8 cellular contexts compared by ENCODE assay signal in the genomic region with DNA sequence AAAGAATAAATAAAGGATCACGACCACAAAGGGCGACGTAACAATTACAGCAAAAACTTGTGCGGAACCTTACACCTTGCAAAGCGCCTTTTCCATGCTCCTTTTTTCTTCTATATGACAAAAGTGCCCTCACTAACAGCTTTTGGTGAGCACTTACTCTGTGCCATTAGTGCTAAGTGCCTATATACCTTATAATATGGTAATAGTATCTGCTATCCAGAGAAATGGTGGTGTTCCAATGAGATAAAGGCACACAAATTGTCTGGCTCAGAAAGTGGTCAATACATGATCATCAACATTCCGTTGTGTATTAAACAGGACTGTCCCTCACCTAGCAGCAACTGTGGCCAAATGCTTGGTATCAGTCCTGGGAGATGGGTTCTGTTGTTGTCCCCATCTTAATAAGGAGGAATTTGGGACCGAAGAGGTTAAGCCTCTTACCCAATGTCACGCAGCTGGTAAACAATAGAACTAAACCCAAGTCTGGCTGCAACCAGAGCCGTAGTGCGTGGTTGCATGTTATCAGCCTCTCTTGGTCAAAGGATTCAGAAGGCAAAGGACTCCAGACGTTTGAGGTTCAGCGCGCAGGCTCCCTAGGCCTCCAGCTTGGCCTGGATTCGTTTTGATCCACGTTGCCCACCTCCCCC. TPM values are rescaled to one million over a fixed set of nuclear protein-coding genes. Genes with fewer than 3 reads are reported as not detected.
DNase-seq lines count a peak whose midpoint lies in the region; ATAC-seq and TF ChIP-seq lines count a peak whose summit lies in the region.

No MANE protein-coding gene starts in this region.

- no peak for DNase-seq in SK-N-SH
- no peak for DNase-seq in effector memory CD4-positive, alpha-beta T cell
- DNase-seq in stimulated activated naive B cell treated with anti-CD40 and anti-IgM and Interleukin-4, amounts not matched to agents 10 μg/mL and 1 μg/mL and 100 μg/mL, for 72 hours = no peak
- no peak for DNase-seq in SIG-M5 (lab: John Stamatoyannopoulos, UW)
- no peak for DNase-seq in HCEC 1CT

- no peaks in the 10 kb centered on the region for H4K20me1 ChIP-seq in SK-N-SH (ENCODE audit: insufficient read depth)

- peak overlapping the region; percentile 82 to 87 for H3K4me3 Mint-ChIP-seq in stimulated activated naive B cell treated with anti-CD40 and anti-IgM and Interleukin-4, amounts not matched to agents 10 μg/mL and 1 μg/mL and 100 μg/mL, for 72 hours

- CTCF ChIA-PET in SK-N-SH (lab: Yijun Ruan, JAX) = interaction anchor here (0.7 to 10.7 kb wide), 49 partner anchors 9 to 332 kb away, joined by 3 to 226 read pairs (median 8); a partner anchor contains a TSS

- peaks cover 8 to 11% of the 10 kb centered on the region in 2 donors for H3K4me1 Mint-ChIP-seq in stimulated activated naive B cell treated with anti-CD40 and anti-IgM and Interleukin-4, amounts not matched to agents 10 μg/mL and 1 μg/mL and 100 μg/mL, for 72 hours

- H3K9ac ChIP-seq in SK-N-SH = no peak overlapping the region
- 0 out of 2 replicates have a peak overlapping the region, but pooled peaks have one; percentile 11 for H3K9ac ChIP-seq in HUES64 (ENCODE audit: low read depth, low read length)

- peaks cover 2% of the 10 kb centered on the region for H3F3A ChIP-seq in SK-N-SH (replicated peaks; ENCODE audit: insufficient read depth)

- no peak for TF ChIP-seq RAD21 in SK-N-SH (IDR thresholded peaks at IDR 0.05; ENCODE audit: low read length)

- peak overlapping the region; percentile 88 for H3K27ac Mint-ChIP-seq in stimulated activated naive B cell treated with anti-CD40 and anti-IgM and Interleukin-4, amounts not matched to agents 10 μg/mL and 1 μg/mL and 100 μg/mL, for 72 hours

- peaks cover 5 to 11% of the 10 kb centered on the region in 2 experiments; a peak in 1 of 4 replicates for H3K4me1 ChIP-seq in SK-N-SH (ENCODE audit: control insufficient read depth in 1 of 2, insufficient read depth in 2 of 2, low read depth in 1 of 2, low read length in 1 of 2)
- H3K4me1 ChIP-seq in HUES64 (ENCODE audit: insufficient read depth, low read length) = peaks cover 3% of the 10 kb centered on the region
- peaks cover 12% of the 10 kb centered on the region for H3K4me1 ChIP-seq in effector memory CD4-positive, alpha-beta T cell (ENCODE audit: control insufficient read depth, insufficient read depth, low read length, poor library complexity, severe bottlenecking)

- no peaks in the 10 kb centered on the region for H3K27me3 Mint-ChIP-seq in stimulated activated naive B cell treated with anti-CD40 and anti-IgM and Interleukin-4, amounts not matched to agents 10 μg/mL and 1 μg/mL and 100 μg/mL, for 72 hours

- H3K27ac ChIP-seq in SK-N-SH (ENCODE audit: low read depth in 2 of 2, low read length in 1 of 2) = peak overlapping the region in 1 of 2 experiments; percentile 40; a peak in 1 of 4 replicates
- H3K27ac ChIP-seq in HUES64 (ENCODE audit: low read depth, low read length) = no peak overlapping the region
- H3K27ac ChIP-seq in effector memory CD4-positive, alpha-beta T cell (ENCODE audit: insufficient read depth, low read length, poor library complexity, severe bottlenecking) = peak overlapping the region; percentile 86

- no peak overlapping the region for H2AFZ ChIP-seq in SK-N-SH (ENCODE audit: low read depth)

- no peak for TF ChIP-seq EP300 in SK-N-SH (IDR thresholded peaks at IDR 0.05; ENCODE audit: borderline replicate concordance in 1 of 2, low read depth in 1 of 2, low read length in 1 of 2)

- no peak overlapping the region for H3K4me2 ChIP-seq in SK-N-SH

- H3K4me3 ChIP-seq in SK-N-SH (ENCODE audit: low read depth in 2 of 2, low read length in 1 of 2) (peak overlapping the region; percentile 79; a peak in 3 of 4 replicates), HUES64 (ENCODE audit: low read length) (peak overlapping the region; percentile 13; the same call in 1 of the 2 replicates)
- no peak overlapping the region for H3K4me3 ChIP-seq in effector memory CD4-positive, alpha-beta T cell (ENCODE audit: insufficient read depth, low read depth, low read length, poor library complexity, severe bottlenecking)

- WGBS in SK-N-SH (ENCODE audit: low lambda C conversion rate) = 33% methylated on average over 15 of the region's 15 CpGs
- 40% methylated on average over 15 of the region's 15 CpGs for WGBS in HUES64

- peaks cover 12 to 24% of the 10 kb centered on the region in 2 donors for H3K36me3 Mint-ChIP-seq in stimulated activated naive B cell treated with anti-CD40 and anti-IgM and Interleukin-4, amounts not matched to agents 10 μg/mL and 1 μg/mL and 100 μg/mL, for 72 hours

- no peak for TF ChIP-seq CTCF in SK-N-SH (IDR thresholded peaks at IDR 0.05)

- no peaks in the 10 kb centered on the region for H3K9me3 Mint-ChIP-seq in stimulated activated naive B cell treated with anti-CD40 and anti-IgM and Interleukin-4, amounts not matched to agents 10 μg/mL and 1 μg/mL and 100 μg/mL, for 72 hours

- no peaks in the 10 kb centered on the region for H3K9me3 ChIP-seq in SK-N-SH
- H3K9me3 ChIP-seq in HUES64 (ENCODE audit: insufficient read depth, low read depth, low read length) = no peaks in the 10 kb centered on the region
- no peaks in the 10 kb centered on the region for H3K9me3 ChIP-seq in effector memory CD4-positive, alpha-beta T cell (ENCODE audit: control insufficient read depth, low read length)

- POLR2A ChIA-PET in SK-N-SH (lab: Yijun Ruan, JAX) = interaction anchor here (0.6 to 1.6 kb wide), 8 partner anchors 8 to 164 kb away, joined by 3 to 9 read pairs (median 6); a partner anchor contains a TSS

- no peaks in the 10 kb centered on the region for H3K9me2 ChIP-seq in SK-N-SH

- peaks cover 0 to 3% of the 10 kb centered on the region in 2 experiments for H3K36me3 ChIP-seq in SK-N-SH (replicated peaks in 1 of 2; ENCODE audit: control insufficient read depth in 1 of 2, insufficient read depth in 2 of 2, low read length in 1 of 2)
- H3K36me3 ChIP-seq in HUES64 (ENCODE audit: insufficient read depth, low read length) = no peaks in the 10 kb centered on the region
- H3K36me3 ChIP-seq in effector memory CD4-positive, alpha-beta T cell (ENCODE audit: control insufficient read depth, insufficient read depth, low read length) = peaks cover 29% of the 10 kb centered on the region

- ATAC-seq in SK-N-SH treated with all-trans-retinoic acid at 6 μM for 48 hours = no peak
- no peak for ATAC-seq in stimulated activated naive B cell treated with anti-CD40 and anti-IgM and Interleukin-4, amounts not matched to agents 10 μg/mL and 1 μg/mL and 100 μg/mL, for 72 hours (replicated peaks)
- no peak for ATAC-seq in HG03045 (IDR thresholded peaks at IDR 0.05; ENCODE audit: unreplicated experiment)

- H3K79me2 ChIP-seq in SK-N-SH (ENCODE audit: insufficient read depth) = no peaks in the 10 kb centered on the region

- H3K27me3 ChIP-seq in SK-N-SH (ENCODE audit: insufficient read depth) (no peaks in the 10 kb centered on the region), HUES64 (ENCODE audit: insufficient read depth, low read length) (no peaks in the 10 kb centered on the region)
- no peaks in the 10 kb centered on the region for H3K27me3 ChIP-seq in effector memory CD4-positive, alpha-beta T cell (replicated peaks; ENCODE audit: control insufficient read depth, insufficient read depth, low read length, poor library complexity, severe bottlenecking)

TF ChIP-seq in SK-N-SH, 30 proteins besides CTCF, POLR2A, EP300 and RAD21 (continues in another document):
- no peak for TF ChIP-seq JUND (IDR thresholded peaks at IDR 0.05)

TF ChIP-seq in SK-N-SH treated with all-trans-retinoic acid at 6 μM for 48 hours, 23 proteins besides CTCF, POLR2A, EP300 and RAD21 (continues in another document):
- no peak for TF ChIP-seq ZNF8 (CRISPR knock-in tag; IDR thresholded peaks at IDR 0.05)
- TF ChIP-seq, protein P1, sequence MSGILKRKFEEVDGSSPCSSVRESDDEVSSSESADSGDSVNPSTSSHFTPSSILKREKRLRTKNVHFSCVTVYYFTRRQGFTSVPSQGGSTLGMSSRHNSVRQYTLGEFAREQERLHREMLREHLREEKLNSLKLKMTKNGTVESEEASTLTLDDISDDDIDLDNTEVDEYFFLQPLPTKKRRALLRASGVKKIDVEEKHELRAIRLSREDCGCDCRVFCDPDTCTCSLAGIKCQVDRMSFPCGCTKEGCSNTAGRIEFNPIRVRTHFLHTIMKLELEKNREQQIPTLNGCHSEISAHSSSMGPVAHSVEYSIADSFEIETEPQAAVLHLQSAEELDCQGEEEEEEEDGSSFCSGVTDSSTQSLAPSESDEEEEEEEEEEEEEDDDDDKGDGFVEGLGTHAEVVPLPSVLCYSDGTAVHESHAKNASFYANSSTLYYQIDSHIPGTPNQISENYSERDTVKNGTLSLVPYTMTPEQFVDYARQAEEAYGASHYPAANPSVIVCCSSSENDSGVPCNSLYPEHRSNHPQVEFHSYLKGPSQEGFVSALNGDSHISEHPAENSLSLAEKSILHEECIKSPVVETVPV (CRISPR knock-in tag; IDR thresholded peaks at IDR 0.05) = no peak

RNA-seq across cellular contexts. Expression of a gene that starts 0.6 kb away (rescaled TPM):
- polyA plus RNA-seq in SK-N-SH (2012; rRNA removed) = 11.9 and 17.2 TPM in 2 replicates
- 6.0 and 11.0 TPM in 2 replicates for polyA plus RNA-seq in SK-N-SH (2012; cell fraction: cytosol; rRNA removed)
- 18.8 and 19.8 TPM in 2 replicates for polyA plus RNA-seq in SK-N-SH (2012; cell fraction: nucleus; rRNA removed)
- polyA plus RNA-seq in HUES64 (2013, experiment 1 of 2) = 9.2 TPM
- 13.4 TPM for polyA plus RNA-seq in HUES64 (2013, experiment 2 of 2)

RNA-seq across cellular contexts. Expression of a gene that starts 19.8 kb away (rescaled TPM):
- 0.03 and 0.05 TPM in 2 replicates for polyA plus RNA-seq in SK-N-SH (2012; rRNA removed)
- polyA plus RNA-seq in SK-N-SH (2012; cell fraction: cytosol; rRNA removed) = 0.01 and 0.03 TPM in 2 replicates
- polyA plus RNA-seq in SK-N-SH (2012; cell fraction: nucleus; rRNA removed) = 0.21 and 0.24 TPM in 2 replicates
- not detected for polyA plus RNA-seq in HUES64 (2013, experiment 1 of 2)
- polyA plus RNA-seq in HUES64 (2013, experiment 2 of 2) = not detected

RNA-seq across cellular contexts. Expression of a gene that starts 20.2 kb away (rescaled TPM):
- 41.1 and 42.2 TPM in 2 replicates for polyA plus RNA-seq in SK-N-SH (2012; rRNA removed)
- polyA plus RNA-seq in SK-N-SH (2012; cell fraction: cytosol; rRNA removed) = 22.6 and 29.7 TPM in 2 replicates
- polyA plus RNA-seq in SK-N-SH (2012; cell fraction: nucleus; rRNA removed) = 31.8 and 53.9 TPM in 2 replicates
- 6.9 TPM for polyA plus RNA-seq in HUES64 (2013, experiment 1 of 2)
- 4.1 TPM for polyA plus RNA-seq in HUES64 (2013, experiment 2 of 2)

RNA-seq across cellular contexts. Expression of a gene that starts 28.9 kb away (rescaled TPM):
- 0.19 and 0.25 TPM in 2 replicates for polyA plus RNA-seq in SK-N-SH (2012; rRNA removed)
- polyA plus RNA-seq in SK-N-SH (2012; cell fraction: cytosol; rRNA removed) = 0.01 and 0.05 TPM in 2 replicates
- 2.4 and 2.9 TPM in 2 replicates for polyA plus RNA-seq in SK-N-SH (2012; cell fraction: nucleus; rRNA removed)
- not detected for polyA plus RNA-seq in HUES64 (2013, experiment 1 of 2)
- not detected for polyA plus RNA-seq in HUES64 (2013, experiment 2 of 2)

RNA-seq across cellular contexts. Expression of a gene that starts 42.8 kb away (rescaled TPM):
- 0.15 and 0.52 TPM in 2 replicates for polyA plus RNA-seq in SK-N-SH (2012; rRNA removed)
- polyA plus RNA-seq in SK-N-SH (2012; cell fraction: cytosol; rRNA removed) = 0.14 and 0.34 TPM in 2 replicates
- polyA plus RNA-seq in SK-N-SH (2012; cell fraction: nucleus; rRNA removed) = 0.30 and 0.31 TPM in 2 replicates
- 1.6 TPM for polyA plus RNA-seq in HUES64 (2013, experiment 1 of 2)
- 3.1 TPM for polyA plus RNA-seq in HUES64 (2013, experiment 2 of 2)
